ENCODE assay signal across 8 cellular contexts in the genomic region with DNA sequence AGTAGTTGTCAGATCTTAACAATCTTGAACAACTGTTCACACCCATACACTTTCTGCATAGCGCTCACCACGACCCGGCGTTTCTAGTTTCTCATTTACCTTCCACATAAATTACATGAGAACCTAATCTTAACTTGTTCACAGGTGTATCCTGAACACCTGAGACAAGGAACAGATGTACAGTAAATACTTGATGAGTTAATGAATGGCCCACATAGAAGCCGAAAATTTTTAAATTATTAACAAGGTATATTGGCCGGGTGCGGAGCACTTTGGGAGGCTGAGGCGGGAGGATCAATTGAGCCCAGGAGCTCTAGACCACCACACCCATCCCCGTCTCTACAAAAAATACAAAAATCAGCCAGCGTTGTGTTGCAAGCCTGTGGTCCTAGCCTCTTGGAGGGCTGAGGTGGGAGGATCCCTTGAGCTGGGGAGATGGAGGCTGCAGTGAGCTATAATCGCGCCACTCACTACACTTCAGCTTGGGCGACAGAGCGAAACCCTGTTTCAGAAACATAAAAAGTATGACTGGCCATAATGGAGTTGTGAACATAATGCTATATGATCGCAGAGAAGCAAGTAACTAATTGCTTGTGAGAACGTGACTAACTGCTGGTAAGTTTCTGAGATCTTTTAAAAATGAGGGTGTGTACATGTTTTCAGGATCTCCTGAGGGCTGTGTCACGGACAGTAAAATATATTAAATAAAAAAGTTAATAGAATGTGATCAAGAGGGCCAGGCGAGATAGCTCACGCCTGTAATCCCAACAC. TPM values are rescaled to one million over a fixed set of nuclear protein-coding genes. Genes with fewer than 3 reads are reported as not detected.
A peak's percentile ranks its signal among the peaks of the same experiment; 100 is the strongest.
DNase-seq lines count a peak whose midpoint lies in the region; ATAC-seq and TF ChIP-seq lines count a peak whose summit lies in the region.

No MANE protein-coding gene starts in this region.

- H3K9ac ChIP-seq in OCI-LY1 (ENCODE audit: low read length) (peak overlapping the region; percentile 95), trophoblast cell (ENCODE audit: low read length) (peak overlapping the region; percentile 96)

- DNase-seq in epithelial cell of esophagus (ENCODE audit: low read depth) (no peak), trophoblast cell (peak; percentile 2 to 44), middle frontal gyrus (ENCODE audit: extremely low spot score, low spot score) (no peak), erythroblast (lab: John Stamatoyannopoulos, UW) (no peak)
- DNase-seq in central memory CD4-positive, alpha-beta T cell: no peak

- peaks cover 39% of the 10 kb centered on the region for H3K79me2 ChIP-seq in OCI-LY1 (ENCODE audit: insufficient read depth, low read length)
- H3K79me2 ChIP-seq in trophoblast cell (ENCODE audit: control insufficient read depth, insufficient read depth, low read length, poor library complexity): peaks cover 23% of the 10 kb centered on the region

- no peak overlapping the region for H3K4ac ChIP-seq in trophoblast cell (ENCODE audit: low read depth, low read length)

- H3K9me3 ChIP-seq in OCI-LY1 (ENCODE audit: low read length) (no peaks in the 10 kb centered on the region), trophoblast cell (ENCODE audit: insufficient read depth, low read depth, low read length) (no peaks in the 10 kb centered on the region)

- peak overlapping the region; percentile 97 for H3K4me3 ChIP-seq in OCI-LY1 (ENCODE audit: low read depth, low read length, poor library complexity, severe bottlenecking)
- peak overlapping the region; percentile 82 for H3K4me3 ChIP-seq in epithelial cell of esophagus (ENCODE audit: low read length)
- peak overlapping the region; percentile 42 for H3K4me3 ChIP-seq in trophoblast cell (ENCODE audit: low read depth, low read length)

- H2BK5ac ChIP-seq in trophoblast cell (ENCODE audit: low read depth, low read length, poor library complexity): no peak overlapping the region

- H3K4me2 ChIP-seq in OCI-LY1 (ENCODE audit: low read length): peak overlapping the region; percentile 86
- H3K4me2 ChIP-seq in trophoblast cell (ENCODE audit: low read length): peak overlapping the region; percentile 81

- H3K9me2 ChIP-seq in OCI-LY1 (ENCODE audit: low read depth, low read length): no peaks in the 10 kb centered on the region

- no peak overlapping the region for H3K18ac ChIP-seq in trophoblast cell (ENCODE audit: low read length)

- H3K27ac ChIP-seq in OCI-LY1 (ENCODE audit: low read depth, low read length, poor library complexity, severe bottlenecking) (peak overlapping the region; percentile 89), trophoblast cell (ENCODE audit: low read depth, low read length) (peak overlapping the region; percentile 96)

- peaks cover 22% of the 10 kb centered on the region for H3K36me3 ChIP-seq in OCI-LY1 (ENCODE audit: insufficient read depth, low read length)
- peaks cover 2% of the 10 kb centered on the region in 2 experiments for H3K36me3 ChIP-seq in trophoblast cell (ENCODE audit: control insufficient read depth in 1 of 2, insufficient read depth in 2 of 2, low read length in 2 of 2)

- no peaks in the 10 kb centered on the region for H3K27me3 ChIP-seq in OCI-LY1 (ENCODE audit: insufficient read depth, low read length)
- H3K27me3 ChIP-seq in trophoblast cell (ENCODE audit: insufficient read depth, low read length): no peaks in the 10 kb centered on the region

- H2BK12ac ChIP-seq in trophoblast cell (ENCODE audit: low read length): no peak overlapping the region

- 0 out of 2 replicates have a peak, but pooled peaks cover 4% of the 10 kb centered on the region for H4K20me1 ChIP-seq in OCI-LY1 (ENCODE audit: insufficient read depth, low read length)

- peak overlapping the region; percentile 83 for H4K12ac ChIP-seq in trophoblast cell (ENCODE audit: low read depth, low read length)

- TF ChIP-seq CTCF in OCI-LY1 (IDR thresholded peaks at IDR 0.05; ENCODE audit: low read length) (no peak), epithelial cell of esophagus (IDR thresholded peaks at IDR 0.05; ENCODE audit: insufficient read depth, low read depth, low read length, missing control alignments) (no peak)

- H3K23ac ChIP-seq in trophoblast cell (ENCODE audit: low read length): no peak overlapping the region

- H3K4me1 ChIP-seq in OCI-LY1 (ENCODE audit: insufficient read depth, low read length, severe bottlenecking) (peaks cover 41% of the 10 kb centered on the region), trophoblast cell (ENCODE audit: control insufficient read depth in 1 of 2, insufficient read depth in 2 of 2, low read length in 2 of 2) (peaks cover 3 to 6% of the 10 kb centered on the region in 2 experiments)

- peak overlapping the region; percentile 97 for H4K8ac ChIP-seq in trophoblast cell (ENCODE audit: low read depth, low read length)

- H3K14ac ChIP-seq in trophoblast cell (ENCODE audit: low read length): no peak overlapping the region

- TF ChIP-seq POLR2A in erythroblast (IDR thresholded peaks at IDR 0.05; ENCODE audit: low read length): no peak

- no CpG with 5 or more reads among the region's 19 CpGs for WGBS in trophoblast cell (ENCODE audit: extremely low coverage, insufficient coverage, insufficient read length)

- no peak overlapping the region for H2BK120ac ChIP-seq in trophoblast cell (ENCODE audit: insufficient read depth, low read length, poor library complexity)

- ATAC-seq in GM18907 (IDR thresholded peaks at IDR 0.05; ENCODE audit: unreplicated experiment): peak; percentile 5
- ATAC-seq in GM19328 (IDR thresholded peaks at IDR 0.05; ENCODE audit: unreplicated experiment): no peak

- H3F3A ChIP-seq in OCI-LY1 (ENCODE audit: insufficient read depth, low read length): no peaks in the 10 kb centered on the region

- H2AK5ac ChIP-seq in trophoblast cell (ENCODE audit: low read length): no peak overlapping the region

- H3K79me1 ChIP-seq in trophoblast cell (ENCODE audit: low read length): peaks cover 10% of the 10 kb centered on the region

- H2AFZ ChIP-seq in OCI-LY1 (ENCODE audit: low read length): 0 out of 2 replicates have a peak overlapping the region, but pooled peaks have one; percentile 63
- peak overlapping the region; percentile 48 for H2AFZ ChIP-seq in trophoblast cell (ENCODE audit: insufficient read depth, low read length, poor library complexity)

- no peak overlapping the region for H4K91ac ChIP-seq in trophoblast cell (ENCODE audit: low read depth, low read length)

RNA-seq across cellular contexts. Expression of a gene that starts 1.0 kb away (rescaled TPM):
- polyA plus RNA-seq in trophoblast cell (2013): 65.2 and 66.9 TPM in 2 replicates

RNA-seq across cellular contexts. Expression of a gene that starts 20.2 kb away (rescaled TPM):
- polyA plus RNA-seq in trophoblast cell (2013): 31.1 and 31.4 TPM in 2 replicates

Comparison
In these comparisons a context has a peak if more than half of its experiments do, and no peak if none do; other contexts are left out.
1. H3K4me3 ChIP-seq: peak in every context shown above with its lines; median percentile 97 in OCI-LY1; 82 in epithelial cell of esophagus; 42 in trophoblast cell.
2. DNase-seq: peak in trophoblast cell (2 of 2); none in epithelial cell of esophagus (single experiment), central memory CD4-positive, alpha-beta T cell (single experiment), middle frontal gyrus (single experiment) and erythroblast (0 of 2).